Comparison of ENCODE assay signal across 1 cellular context in the genomic region with DNA sequence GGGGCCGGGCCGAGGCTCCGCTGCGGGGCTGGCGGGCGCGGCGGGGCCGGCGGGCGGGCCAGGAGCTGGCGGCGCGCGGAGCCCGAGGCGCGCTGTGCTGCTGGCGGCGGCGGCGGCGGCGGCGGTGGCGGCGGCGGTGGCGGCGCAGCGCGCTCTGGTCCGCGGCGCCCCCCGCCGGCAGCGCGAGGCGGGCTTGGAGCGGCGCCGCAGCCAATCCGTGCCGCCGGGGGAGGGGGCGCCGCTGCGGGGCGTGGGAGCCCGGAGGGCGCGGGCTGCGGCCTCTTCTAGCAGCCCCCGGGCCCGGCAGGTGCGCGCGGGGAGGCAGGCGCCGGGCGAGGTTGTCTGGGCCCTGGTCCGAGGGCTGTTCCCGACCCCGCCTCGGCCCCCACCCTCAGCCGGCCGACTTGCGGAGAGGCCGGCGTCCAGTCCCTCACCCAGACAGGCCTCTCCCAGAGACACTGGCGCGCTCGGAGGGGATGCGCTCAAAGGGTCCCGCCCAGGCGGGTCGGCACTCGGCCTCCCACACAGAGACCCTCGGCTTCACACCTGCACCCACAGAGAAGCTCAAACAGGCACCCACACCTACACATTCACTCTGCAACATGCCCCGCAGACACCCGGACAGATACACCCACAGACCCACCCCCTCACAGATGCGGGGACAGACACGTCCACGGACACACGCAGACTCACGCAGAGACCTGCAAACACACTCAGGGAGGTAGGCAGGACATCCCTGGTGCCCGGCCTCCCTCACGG.
TF ChIP-seq lines count a peak whose summit lies in the region.

Gene RIMS4, minus strand, starts transcription at position 156 of the 759 bp plus-strand sequence. CDS start 275 bp downstream, outside the sequence.

TF ChIP-seq in A549, 52 proteins besides CTCF, POLR2A, EP300 and RAD21:
- TF ChIP-seq TFCP2L1 (CRISPR knock-in tag; IDR thresholded peaks at IDR 0.05) (no peak), HOXA7 (CRISPR knock-in tag; IDR thresholded peaks at IDR 0.05) (no peak), FOSL2 (IDR thresholded peaks at IDR 0.05) (no peak), FOSL2 (CRISPR knock-in tag; IDR thresholded peaks at IDR 0.05) (no peak), CEBPB (IDR thresholded peaks at IDR 0.05) (no peak), BCL3 (IDR thresholded peaks at IDR 0.05) (no peak), NR3C1 (IDR thresholded peaks at IDR 0.05) (no peak)
- TF ChIP-seq, protein P1, sequence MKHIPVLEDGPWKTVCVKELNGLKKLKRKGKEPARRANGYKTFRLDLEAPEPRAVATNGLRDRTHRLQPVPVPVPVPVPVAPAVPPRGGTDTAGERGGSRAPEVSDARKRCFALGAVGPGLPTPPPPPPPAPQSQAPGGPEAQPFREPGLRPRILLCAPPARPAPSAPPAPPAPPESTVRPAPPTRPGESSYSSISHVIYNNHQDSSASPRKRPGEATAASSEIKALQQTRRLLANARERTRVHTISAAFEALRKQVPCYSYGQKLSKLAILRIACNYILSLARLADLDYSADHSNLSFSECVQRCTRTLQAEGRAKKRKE (CRISPR knock-in tag; IDR thresholded peaks at IDR 0.05; ENCODE audit: low read depth), result no peak
